Comparison of ENCODE assay signal across 8 cellular contexts in genomic region chr2:61854435-61855177, GRCh38. TPM values are rescaled to one million over a fixed set of nuclear protein-coding genes. Genes with fewer than 3 reads are reported as not detected.
DNase-seq lines count a peak whose midpoint lies in the region; ATAC-seq and TF ChIP-seq lines count a peak whose summit lies in the region.

No MANE protein-coding gene starts in this region.

- peak overlapping the region; percentile 85 to 95 for H3K4me3 ChIP-seq in CD4-positive, alpha-beta memory T cell (ENCODE audit: low read length in 2 of 2)
- H3K4me3 ChIP-seq in ectodermal cell (ENCODE audit: insufficient read depth, low read depth, low read length) (peak overlapping the region; percentile 79), lower lobe of right lung (peak overlapping the region; percentile 92)

- H3K36me3 ChIP-seq in CD4-positive, alpha-beta memory T cell (ENCODE audit: insufficient read depth, low read length), result no peaks in the 10 kb centered on the region
- no peaks in the 10 kb centered on the region for H3K36me3 ChIP-seq in ectodermal cell (ENCODE audit: control insufficient read depth, insufficient read depth, low read length)
- H3K36me3 ChIP-seq in lower lobe of right lung, result no peaks in the 10 kb centered on the region

- peaks cover 16% of the 10 kb centered on the region for H3K4me1 ChIP-seq in CD4-positive, alpha-beta memory T cell (ENCODE audit: insufficient read depth, low read length)
- no peaks in the 10 kb centered on the region for H3K4me1 ChIP-seq in ectodermal cell (ENCODE audit: control insufficient read depth, insufficient read depth, low read length)
- H3K4me1 ChIP-seq in lower lobe of right lung, result peaks cover 15% of the 10 kb centered on the region

- WGBS in ectodermal cell, 2 experiments, result 5 to 6% methylated on average over 33 of the region's 33 CpGs

- H3K9me3 Mint-ChIP-seq in CD4-positive, alpha-beta memory T cell, result no peaks in the 10 kb centered on the region
- H3K9me3 Mint-ChIP-seq in activated CD4-positive, alpha-beta memory T cell treated with anti-CD3 and anti-CD28 coated beads, Interleukin-2, amount 10 ng/mL, durations not matched to agents 7 days and 5 days, result no peaks in the 10 kb centered on the region

- H3K4me1 Mint-ChIP-seq in CD4-positive, alpha-beta memory T cell, result peaks cover 7 to 25% (median 16%) of the 10 kb centered on the region in 4 donors
- peaks cover 25% of the 10 kb centered on the region for H3K4me1 Mint-ChIP-seq in activated CD4-positive, alpha-beta memory T cell treated with anti-CD3 and anti-CD28 coated beads, Interleukin-2, amount 10 ng/mL, durations not matched to agents 7 days and 5 days

- peak overlapping the region; percentile 69 for H3K27ac ChIP-seq in CD4-positive, alpha-beta memory T cell (ENCODE audit: low read depth, low read length)
- peak overlapping the region; percentile 30 for H3K27ac ChIP-seq in ectodermal cell (ENCODE audit: insufficient read depth, low read depth, low read length, poor library complexity, severe bottlenecking)
- H3K27ac ChIP-seq in lower lobe of right lung, result peak overlapping the region; percentile 80

- peak overlapping the region; percentile 87 to 98 (median 95) for H3K27ac Mint-ChIP-seq in CD4-positive, alpha-beta memory T cell
- H3K27ac Mint-ChIP-seq in activated CD4-positive, alpha-beta memory T cell treated with anti-CD3 and anti-CD28 coated beads, Interleukin-2, amount 10 ng/mL, durations not matched to agents 7 days and 5 days, result peak overlapping the region; percentile 77

- H3K27me3 ChIP-seq in CD4-positive, alpha-beta memory T cell (ENCODE audit: insufficient read depth, low read length), result no peaks in the 10 kb centered on the region
- no peaks in the 10 kb centered on the region for H3K27me3 ChIP-seq in ectodermal cell (ENCODE audit: control insufficient read depth, insufficient read depth, low read length, poor library complexity, severe bottlenecking)
- H3K27me3 ChIP-seq in lower lobe of right lung (ENCODE audit: low read depth), result no peaks in the 10 kb centered on the region

- DNase-seq in CD4-positive, alpha-beta memory T cell, result peak; percentile 92 to 98 (median 94)
- peak; percentile 100 for DNase-seq in NCI-H82 (lab: John Stamatoyannopoulos, UW)
- peak; percentile 92 for DNase-seq in activated CD4-positive, alpha-beta memory T cell treated with anti-CD3 and anti-CD28 coated beads, Interleukin-2, amount 10 ng/mL, durations not matched to agents 7 days and 5 days
- DNase-seq in lower lobe of right lung, result peak; percentile 88
- peak; percentile 74 to 86 (median 85) for DNase-seq in stimulated activated CD4-positive, alpha-beta T cell treated with anti-CD3 and anti-CD28 coated beads, TNF-alpha, amount 100 ng/mL, for 24 hours (ENCODE audit: low read depth in 3 of 3)

- TF ChIP-seq CTCF in lower lobe of right lung (IDR thresholded peaks at IDR 0.05), result no peak

- intact Hi-C loops in CD4-positive, alpha-beta memory T cell (cut with micrococcal nuclease), result loop anchor here (1.0 to 10.0 kb wide), 8 partner anchors 34 to 790 kb away; partner anchors contain the start of genes B3GNT2, CCT4, COMMD1 and SANBR
- intact Hi-C loops in lower lobe of right lung (cut with DNase I), result no loop called here

- CTCF ChIA-PET in CD4-positive, alpha-beta memory T cell (lab: Charles Lee; ENCODE audit: partially characterized antibody), result no interaction called here
- CTCF ChIA-PET in activated CD4-positive, alpha-beta memory T cell treated with anti-CD3 and anti-CD28 coated beads, Interleukin-2, amount 10 ng/mL, durations not matched to agents 7 days and 5 days (lab: Charles Lee), result no interaction called here

- POLR2A ChIA-PET in CD4-positive, alpha-beta memory T cell (lab: Charles Lee; ENCODE audit: partially characterized antibody), result interaction anchor here (0.6 to 2.6 kb wide), 13 partner anchors 8 to 974 kb away, joined by 3 to 30 read pairs (median 4); partner anchors contain the start of gene XPO1
- POLR2A ChIA-PET in activated CD4-positive, alpha-beta memory T cell treated with anti-CD3 and anti-CD28 coated beads, Interleukin-2, amount 10 ng/mL, durations not matched to agents 7 days and 5 days (lab: Charles Lee), result interaction anchor here (0.8 to 3.6 kb wide), 8 partner anchors 13 to 677 kb away, joined by 3 to 15 read pairs (median 6); partner anchors contain the start of genes COMMD1 and XPO1

- peaks cover 0 to 6% of the 10 kb centered on the region in 2 donors for H3K36me3 Mint-ChIP-seq in CD4-positive, alpha-beta memory T cell
- no peaks in the 10 kb centered on the region for H3K36me3 Mint-ChIP-seq in activated CD4-positive, alpha-beta memory T cell treated with anti-CD3 and anti-CD28 coated beads, Interleukin-2, amount 10 ng/mL, durations not matched to agents 7 days and 5 days (ENCODE audit: low read depth)

- no peaks in the 10 kb centered on the region for H3K27me3 Mint-ChIP-seq in CD4-positive, alpha-beta memory T cell
- H3K27me3 Mint-ChIP-seq in activated CD4-positive, alpha-beta memory T cell treated with anti-CD3 and anti-CD28 coated beads, Interleukin-2, amount 10 ng/mL, durations not matched to agents 7 days and 5 days, result no peaks in the 10 kb centered on the region

- no peaks in the 10 kb centered on the region for H3K9me3 ChIP-seq in CD4-positive, alpha-beta memory T cell (ENCODE audit: control insufficient read depth in 1 of 2, low read length in 2 of 2)
- H3K9me3 ChIP-seq in ectodermal cell (ENCODE audit: control insufficient read depth, low read length) (no peaks in the 10 kb centered on the region), lower lobe of right lung (no peaks in the 10 kb centered on the region)

- ATAC-seq in GM19452 (IDR thresholded peaks at IDR 0.05; ENCODE audit: unreplicated experiment) (peak; percentile 86), HG03575 (IDR thresholded peaks at IDR 0.05; ENCODE audit: extremely low read depth, insufficient number of reproducible peaks, low FRiP score, unreplicated experiment) (peak; percentile 92), lower lobe of right lung (peak; percentile 97 to 98)

- H3K4me3 Mint-ChIP-seq in CD4-positive, alpha-beta memory T cell, result peak overlapping the region; percentile 94 to 99 (median 96)
- peak overlapping the region; percentile 86 for H3K4me3 Mint-ChIP-seq in activated CD4-positive, alpha-beta memory T cell treated with anti-CD3 and anti-CD28 coated beads, Interleukin-2, amount 10 ng/mL, durations not matched to agents 7 days and 5 days

RNA-seq across cellular contexts. Expression of gene FAM161A, which starts 0.7 kb away (rescaled TPM):
- total RNA-seq in CD4-positive, alpha-beta memory T cell, result 1 to 10 TPM; 4.9 to 5.4 TPM
- polyA plus RNA-seq in CD4-positive, alpha-beta memory T cell, result 1 to 10 TPM in 1 of 2 donors, under 1 TPM in 1; 0.77 to 1.3 TPM
- 1 to 10 TPM; 2.5 TPM for total RNA-seq in activated CD4-positive, alpha-beta memory T cell treated with anti-CD3 and anti-CD28 coated beads, Interleukin-2, amount 10 ng/mL, durations not matched to agents 7 days and 5 days
- polyA plus RNA-seq in ectodermal cell (2013, experiment 1 of 4), result 19.3 TPM
- 23.2 TPM for polyA plus RNA-seq in ectodermal cell (2013, experiment 2 of 4)
- polyA plus RNA-seq in ectodermal cell (2013, experiment 3 of 4), result 16.8 TPM
- polyA plus RNA-seq in ectodermal cell (2013, experiment 4 of 4), result 18.7 TPM
- 2.6 TPM for total RNA-seq in lower lobe of right lung

RNA-seq across cellular contexts. Expression of gene CCT4, which starts 33.9 kb away (rescaled TPM):
- 100 to 1,000 TPM in 1 of 2 experiments, 10 to 100 TPM in 1; 91.0 to 101 TPM for total RNA-seq in CD4-positive, alpha-beta memory T cell
- 100 to 1,000 TPM; 134 to 148 TPM for polyA plus RNA-seq in CD4-positive, alpha-beta memory T cell
- total RNA-seq in activated CD4-positive, alpha-beta memory T cell treated with anti-CD3 and anti-CD28 coated beads, Interleukin-2, amount 10 ng/mL, durations not matched to agents 7 days and 5 days, result 100 to 1,000 TPM; 145 to 151 TPM
- polyA plus RNA-seq in ectodermal cell (2013, experiment 1 of 4), result 282 TPM
- polyA plus RNA-seq in ectodermal cell (2013, experiment 2 of 4), result 295 TPM
- polyA plus RNA-seq in ectodermal cell (2013, experiment 3 of 4), result 235 TPM
- 250 TPM for polyA plus RNA-seq in ectodermal cell (2013, experiment 4 of 4)
- 95.7 TPM for total RNA-seq in lower lobe of right lung

RNA-seq across cellular contexts. Expression of gene COMMD1, which starts 50.9 kb away (rescaled TPM):
- 10 to 100 TPM; 16.7 to 17.8 TPM for total RNA-seq in CD4-positive, alpha-beta memory T cell
- polyA plus RNA-seq in CD4-positive, alpha-beta memory T cell, result 10 to 100 TPM; 50.6 to 63.9 TPM
- total RNA-seq in activated CD4-positive, alpha-beta memory T cell treated with anti-CD3 and anti-CD28 coated beads, Interleukin-2, amount 10 ng/mL, durations not matched to agents 7 days and 5 days, result 10 to 100 TPM; 25.4 to 26.9 TPM
- polyA plus RNA-seq in ectodermal cell (2013, experiment 1 of 4), result 35.4 TPM
- polyA plus RNA-seq in ectodermal cell (2013, experiment 2 of 4), result 28.5 TPM
- 44.6 TPM for polyA plus RNA-seq in ectodermal cell (2013, experiment 3 of 4)
- 41.0 TPM for polyA plus RNA-seq in ectodermal cell (2013, experiment 4 of 4)
- total RNA-seq in lower lobe of right lung, result 26.6 TPM

Comparison
In these comparisons a context has a peak if more than half of its experiments do, and no peak if none do; other contexts are left out.
1. Peak in every context shown above with its lines: DNase-seq, ATAC-seq, H3K4me3 ChIP-seq and H3K27ac ChIP-seq.
2. H3K27ac ChIP-seq: peak in every context shown above with its lines; median percentile 80 in lower lobe of right lung; 69 in CD4-positive, alpha-beta memory T cell; 30 in ectodermal cell.